Comparison of ENCODE assay signal across 20 cellular contexts in the genomic region with DNA sequence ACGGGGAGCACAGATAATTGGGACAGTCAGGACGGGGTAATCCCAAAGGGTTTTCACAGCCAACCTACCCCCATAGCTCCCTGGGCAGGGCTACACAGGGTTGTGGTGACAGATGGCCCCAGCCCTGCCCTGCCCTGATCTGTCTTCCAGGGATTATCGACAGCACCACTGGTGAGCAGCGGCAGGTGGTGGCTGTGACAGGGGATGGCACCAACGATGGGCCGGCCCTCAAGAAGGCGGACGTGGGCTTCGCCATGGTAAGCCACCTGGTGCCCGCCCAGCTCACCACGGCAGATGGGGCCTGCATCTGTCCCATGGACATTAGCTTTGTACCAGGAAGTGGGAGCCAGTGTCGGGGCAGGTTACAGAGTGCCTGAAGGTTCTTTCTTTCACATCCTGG. TPM values are rescaled to one million over a fixed set of nuclear protein-coding genes. Genes with fewer than 3 reads are reported as not detected.
DNase-seq lines count a peak whose midpoint lies in the region; ATAC-seq lines count a peak whose summit lies in the region.
"Had no signal": no experiment of that assay in that cellular context is flagged by ENCODE, and none has a peak within 500 bp of the region (broad histone marks: within the 10 kb centered on the region; RNA-seq: fewer than 3 reads in every experiment).

No MANE protein-coding gene starts in this region.

- H3K27ac ChIP-seq in angular gyrus (ENCODE audit: low read depth, low read length) = peak overlapping the region; percentile 24
- H3K27ac ChIP-seq: C4-2B had no signal

- ATAC-seq in GM18870 (IDR thresholded peaks at IDR 0.05; ENCODE audit: unreplicated experiment) (no peak), GM21737 (IDR thresholded peaks at IDR 0.05; ENCODE audit: unreplicated experiment) (no peak), GM21515 (IDR thresholded peaks at IDR 0.05; ENCODE audit: unreplicated experiment) (no peak)
- ATAC-seq: Right ventricle myocardium inferior had no signal

- H3K36me3 ChIP-seq in MG63 = no peaks in the 10 kb centered on the region

- no peaks in the 10 kb centered on the region for H3K27me3 ChIP-seq in MG63

- peak; percentile 46 for DNase-seq in NCI-H2171 treated with DMSO at 0.1 percent for 48 hours (lab: John Stamatoyannopoulos, UW)
- DNase-seq in NCI-H2171 (lab: John Stamatoyannopoulos, UW) = no peak
- DNase-seq in NCI-H1694 treated with DMSO at 0.1 percent for 48 hours (lab: John Stamatoyannopoulos, UW) = peak; percentile 50
- DNase-seq in MG63 = no peak
- DNase-seq: 8988T; CD8-positive, alpha-beta memory T cell; H7; MV-4-11; NCI-H1105 treated with DMSO at 0.1 percent for 48 hours; NCI-H2081 treated with DMSO at 0.1 percent for 48 hours; NCI-H2227 treated with DMSO at 0.1 percent for 48 hours; NCI-H510A; NCI-H774 had no signal

- H3K4me3 ChIP-seq in MG63 = no peak overlapping the region

- no peaks in the 10 kb centered on the region for H3K9me3 ChIP-seq in MG63

RNA-seq across cellular contexts. Expression of gene ATP2B3, which starts 39.3 kb away (rescaled TPM):
- 0.13 TPM in 1 of 2 replicates, not detected in the other for total RNA-seq in MG63 (2014; rRNA removed; shearing (Covaris generic); ENCODE audit: low replicate concordance)
- total RNA-seq: CD8-positive, alpha-beta memory T cell; Daoy; H7; Right ventricle myocardium inferior had no signal

RNA-seq across cellular contexts. Expression of gene CCNQ, which starts 42.2 kb away (rescaled TPM):
- 47.7 and 73.2 TPM in 2 replicates for total RNA-seq in MG63 (2014; rRNA removed; shearing (Covaris generic); ENCODE audit: low replicate concordance)

Comparison
In these comparisons a context has a peak if more than half of its experiments do, and no peak if none do; other contexts are left out.
1. DNase-seq: peak in NCI-H2171 treated with DMSO at 0.1 percent for 48 hours (single experiment) and NCI-H1694 treated with DMSO at 0.1 percent for 48 hours (single experiment); none in NCI-H2171 (single experiment) and MG63 (single experiment).